In the genomic region with DNA sequence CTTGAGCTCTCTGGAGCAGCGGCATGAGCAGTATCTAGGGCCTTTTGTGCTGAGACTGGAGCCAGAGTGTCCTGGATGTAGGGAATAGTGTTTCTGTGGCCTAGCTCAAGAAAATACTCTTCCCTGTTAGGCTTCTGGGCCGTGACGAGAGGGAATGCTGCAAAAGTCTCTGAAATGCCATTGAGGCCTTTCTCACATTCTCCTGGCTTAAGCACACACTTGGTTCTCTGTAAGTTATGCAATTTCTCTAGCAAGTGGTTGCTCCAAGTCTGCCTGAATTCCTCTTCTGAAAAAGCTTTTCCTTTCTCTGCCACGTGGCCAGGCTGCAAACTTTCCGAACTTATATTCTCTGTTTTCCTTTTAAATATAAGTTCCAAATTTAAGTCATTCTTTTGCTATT, we compare ENCODE assay signal across 26 cellular contexts.
"Had no signal": no experiment of that assay in that cellular context is flagged by ENCODE, and none has a peak within 500 bp of the region (broad histone marks: within the 10 kb centered on the region; RNA-seq: fewer than 3 reads in every experiment).

No MANE protein-coding gene starts in this region.

- H3K36me3 ChIP-seq: heart left ventricle, left ventricle myocardium inferior, ovary, sigmoid colon, stomach, thyroid gland, transverse colon, upper lobe of left lung had no signal

- H3K27ac Mint-ChIP-seq: immature natural killer cell; memory B cell; naive thymus-derived CD4-positive, alpha-beta T cell; natural killer cell treated with Interleukin-12 subunit alpha and Interleukin-12 subunit beta and Interleukin-15 and Interleukin-18, amount 100 ng/mL, for 72 hours; progenitor cell of endocrine pancreas; stimulated activated naive B cell treated with anti-CD40 and anti-IgM and Interleukin-4, amounts not matched to agents 10 μg/mL and 1 μg/mL and 100 μg/mL, for 72 hours had no signal

- H3K27ac ChIP-seq: heart left ventricle, left ventricle myocardium inferior, ovary, sigmoid colon, stomach, testis, thyroid gland, transverse colon, upper lobe of left lung had no signal

- H3K4me1 Mint-ChIP-seq: immature natural killer cell; memory B cell; naive thymus-derived CD4-positive, alpha-beta T cell; stimulated activated naive B cell treated with anti-CD40 and anti-IgM and Interleukin-4, amounts not matched to agents 10 μg/mL and 1 μg/mL and 100 μg/mL, for 72 hours had no signal

- DNase-seq: heart left ventricle; hypothalamus; immature natural killer cell; kidney; left colon; left ventricle myocardium inferior; midbrain; mucosa of descending colon; naive thymus-derived CD4-positive, alpha-beta T cell; ovary; retina; right cardiac atrium; sigmoid colon; small intestine; stimulated activated CD4-positive, alpha-beta T cell treated with anti-CD3 and anti-CD28 coated beads, Interleukin-1b, Interleukin-23, amount 100 ng/mL, for 48 hours; stimulated activated CD4-positive, alpha-beta T cell treated with anti-CD3 and anti-CD28 coated beads, Interleukin-2, amount 100 ng/mL, for 48 hours; stimulated activated naive B cell treated with anti-CD40 and anti-IgM and Interleukin-4, amounts not matched to agents 10 μg/mL and 1 μg/mL and 100 μg/mL, for 72 hours; stimulated activated naive CD8-positive, alpha-beta T cell treated with anti-CD3 and anti-CD28 coated beads, Interleukin-15, Interleukin-2, amounts not matched to agents 100 U/mL and 50 U/mL, for 24 hours; stomach; testis; thyroid gland; transverse colon; upper lobe of left lung had no signal

- H3K4me1 ChIP-seq: heart left ventricle, left ventricle myocardium inferior, sigmoid colon, stomach, testis, thyroid gland, transverse colon, upper lobe of left lung had no signal

- H3K4me3 ChIP-seq: heart left ventricle, left ventricle myocardium inferior, mucosa of descending colon, ovary, sigmoid colon, stomach, testis, thyroid gland, transverse colon, upper lobe of left lung had no signal

- H3K9me3 ChIP-seq: left ventricle myocardium inferior, mucosa of descending colon, ovary, sigmoid colon, stomach, testis, thyroid gland, transverse colon, upper lobe of left lung had no signal

- H3K27me3 Mint-ChIP-seq: memory B cell; naive thymus-derived CD4-positive, alpha-beta T cell; natural killer cell treated with Interleukin-12 subunit alpha and Interleukin-12 subunit beta and Interleukin-15 and Interleukin-18, amount 100 ng/mL, for 72 hours; progenitor cell of endocrine pancreas; stimulated activated naive B cell treated with anti-CD40 and anti-IgM and Interleukin-4, amounts not matched to agents 10 μg/mL and 1 μg/mL and 100 μg/mL, for 72 hours had no signal

- ATAC-seq: heart left ventricle; left colon; mucosa of descending colon; naive thymus-derived CD4-positive, alpha-beta T cell; natural killer cell treated with Interleukin-12 subunit alpha and Interleukin-12 subunit beta and Interleukin-15 and Interleukin-18, amount 100 ng/mL, for 72 hours; right cardiac atrium; stimulated activated naive B cell treated with anti-CD40 and anti-IgM and Interleukin-4, amounts not matched to agents 10 μg/mL and 1 μg/mL and 100 μg/mL, for 72 hours; stimulated activated naive CD8-positive, alpha-beta T cell treated with anti-CD3 and anti-CD28 coated beads, Interleukin-15, Interleukin-2, amounts not matched to agents 100 U/mL and 50 U/mL, for 24 hours had no signal

- H3K36me3 Mint-ChIP-seq: immature natural killer cell; memory B cell; naive thymus-derived CD4-positive, alpha-beta T cell; natural killer cell treated with Interleukin-12 subunit alpha and Interleukin-12 subunit beta and Interleukin-15 and Interleukin-18, amount 100 ng/mL, for 72 hours; stimulated activated naive B cell treated with anti-CD40 and anti-IgM and Interleukin-4, amounts not matched to agents 10 μg/mL and 1 μg/mL and 100 μg/mL, for 72 hours had no signal

- H3K4me3 Mint-ChIP-seq: immature natural killer cell; memory B cell; naive thymus-derived CD4-positive, alpha-beta T cell; natural killer cell treated with Interleukin-12 subunit alpha and Interleukin-12 subunit beta and Interleukin-15 and Interleukin-18, amount 100 ng/mL, for 72 hours; stimulated activated naive B cell treated with anti-CD40 and anti-IgM and Interleukin-4, amounts not matched to agents 10 μg/mL and 1 μg/mL and 100 μg/mL, for 72 hours had no signal

- H3K27me3 ChIP-seq: heart left ventricle, ovary, sigmoid colon, stomach, testis, thyroid gland, transverse colon, upper lobe of left lung had no signal
